26 cellular contexts compared by ENCODE assay signal in genomic region chr1:70707214-70707613, GRCh38.
DNase-seq lines count a peak whose midpoint lies in the region; ATAC-seq, FAIRE-seq and TF ChIP-seq lines count a peak whose summit lies in the region.
"Had no signal": no experiment of that assay in that cellular context is flagged by ENCODE, and none has a peak within 500 bp of the region (broad histone marks: within the 10 kb centered on the region; RNA-seq: fewer than 3 reads in every experiment).

No MANE protein-coding gene starts in this region.

- no peaks in the 10 kb centered on the region for H3K27me3 ChIP-seq in A673 (replicated peaks; ENCODE audit: insufficient read depth, low read depth, low read length, poor library complexity)
- H3K27me3 ChIP-seq in adipocyte (replicated peaks; ENCODE audit: control insufficient read depth, insufficient read depth, low read length) = no peaks in the 10 kb centered on the region
- H3K27me3 ChIP-seq in parathyroid adenoma (ENCODE audit: control insufficient read depth, insufficient read depth, low read length) = no peaks in the 10 kb centered on the region
- no peaks in the 10 kb centered on the region for H3K27me3 ChIP-seq in upper lobe of left lung
- H3K27me3 ChIP-seq: brain microvascular endothelial cell, right atrium auricular region had no signal

- H3K27ac ChIP-seq in A673 (ENCODE audit: low read depth, low read length, poor library complexity, severe bottlenecking) = peak overlapping the region; percentile 51
- no peak overlapping the region for H3K27ac ChIP-seq in parathyroid adenoma
- H3K27ac ChIP-seq in upper lobe of left lung = no peak overlapping the region
- H3K27ac ChIP-seq: brain microvascular endothelial cell, dorsolateral prefrontal cortex, right atrium auricular region had no signal

- H3K4me1 ChIP-seq in A673 (ENCODE audit: insufficient read depth, low read length, poor library complexity, severe bottlenecking) (peaks cover 12% of the 10 kb centered on the region), adipocyte (ENCODE audit: control insufficient read depth, insufficient read depth, low read length) (peaks cover 4% of the 10 kb centered on the region), parathyroid adenoma (no peaks in the 10 kb centered on the region), upper lobe of left lung (no peaks in the 10 kb centered on the region)
- H3K4me1 ChIP-seq: right atrium auricular region had no signal

- peak; percentile 86 for FAIRE-seq in islet of Langerhans (lab: Jason Lieb, UNC)
- FAIRE-seq: A204.1, K562, urothelium cell line had no signal

- H2AFZ ChIP-seq in parathyroid adenoma = peak overlapping the region; percentile 81

- no peak for TF ChIP-seq POLR2A in upper lobe of left lung (IDR thresholded peaks at IDR 0.05)

- H3K9ac ChIP-seq in adipocyte (ENCODE audit: low read length) = peak overlapping the region; percentile 73
- no peak overlapping the region for H3K9ac ChIP-seq in parathyroid adenoma

- CTCF ChIA-PET in A673 (lab: Charles Lee) = no interaction called here

- intact Hi-C loops in A673 (cut with micrococcal nuclease; ENCODE audit: unreplicated experiment) = no loop called here

- H3K36me3 ChIP-seq in A673 (ENCODE audit: insufficient read depth, low read length, poor library complexity, severe bottlenecking) = no peaks in the 10 kb centered on the region
- no peaks in the 10 kb centered on the region for H3K36me3 ChIP-seq in adipocyte (ENCODE audit: control insufficient read depth, insufficient read depth, low read length, severe bottlenecking)
- H3K36me3 ChIP-seq in parathyroid adenoma (ENCODE audit: control insufficient read depth, insufficient read depth, low read length) = no peaks in the 10 kb centered on the region
- no peaks in the 10 kb centered on the region for H3K36me3 ChIP-seq in upper lobe of left lung
- H3K36me3 ChIP-seq: brain microvascular endothelial cell, right atrium auricular region had no signal

- H3K9me3 ChIP-seq in A673 (ENCODE audit: low read depth, low read length, poor library complexity, severe bottlenecking) (peaks cover 8% of the 10 kb centered on the region), adipocyte (ENCODE audit: control insufficient read depth, low read length) (peaks cover 9% of the 10 kb centered on the region), parathyroid adenoma (ENCODE audit: control insufficient read depth, low read length) (peaks cover 5% of the 10 kb centered on the region), upper lobe of left lung (no peaks in the 10 kb centered on the region)

- H3K79me2 ChIP-seq in parathyroid adenoma = no peaks in the 10 kb centered on the region

- DNase-seq in A673 (ENCODE audit: low spot score) (peak; percentile 25), adipocyte (ENCODE audit: low read depth) (no peak), upper lobe of left lung (no peak)
- DNase-seq in stimulated activated CD8-positive, alpha-beta memory T cell treated with anti-CD3 and anti-CD28 coated beads, Interleukin-4, amount 100 ng/mL, for 48 hours = no peak
- DNase-seq: activated CD4-positive, alpha-beta T cell treated with anti-CD3 and anti-CD28 coated beads, Interleukin-2, amount 50 U/mL, for 1 hour; activated T-cell treated with anti-CD3 and anti-CD28 coated beads, Interleukin-2, amount 50 U/mL, for 4 hours; brain microvascular endothelial cell; dorsolateral prefrontal cortex; NCI-H1105 treated with DMSO at 0.1 percent for 48 hours; NCI-H1930; NCI-H524 treated with DMSO at 0.1 percent for 48 hours; NK-92 treated with Interleukin-12 subunit alpha and Interleukin-12 subunit beta, amount 100 ng/mL, for 24 hours; SHP77; stimulated activated CD4-positive, alpha-beta T cell treated with anti-CD3 and anti-CD28 coated beads, Interleukin-12 subunit alpha, Interleukin-12 subunit beta, amount 100 ng/mL, for 4 hours; stimulated activated CD4-positive, alpha-beta T cell treated with anti-CD3 and anti-CD28 coated beads, Interleukin-4, amount 100 ng/mL, for 1 hour; SW 1271; T1000 had no signal

- no peak overlapping the region for H3K4me3 ChIP-seq in A673 (ENCODE audit: low read depth, low read length, poor library complexity, severe bottlenecking)
- peak overlapping the region; percentile 80 for H3K4me3 ChIP-seq in adipocyte (ENCODE audit: low read length)
- peak overlapping the region; percentile 45 for H3K4me3 ChIP-seq in parathyroid adenoma (ENCODE audit: low read depth, low read length)
- peak overlapping the region in 1 of 4 donors; percentile 35 for H3K4me3 ChIP-seq in upper lobe of left lung
- H3K4me3 ChIP-seq: K562 had no signal

- no peak overlapping the region for H3K4me2 ChIP-seq in parathyroid adenoma (ENCODE audit: low read length)

- no peak for TF ChIP-seq EP300 in upper lobe of left lung (IDR thresholded peaks at IDR 0.05)

- BruUV-seq in A673 (replicated peaks; lab: Mats Ljungman, UMichigan) = no TSS peak

- ATAC-seq in upper lobe of left lung (ENCODE audit: low FRiP score in 2 of 2) (no peak), HG02970 (IDR thresholded peaks at IDR 0.05; ENCODE audit: low FRiP score, unreplicated experiment) (no peak), HG03469 (IDR thresholded peaks at IDR 0.05; ENCODE audit: unreplicated experiment) (no peak)
- ATAC-seq: activated T-cell treated with anti-CD3 and anti-CD28 coated beads, Interleukin-2, amount 50 U/mL, for 4 hours; K562; stimulated activated memory B cell treated with anti-CD40 and anti-IgM and Interleukin-4, amounts not matched to agents 10 μg/mL and 1 μg/mL and 100 μg/mL, for 72 hours had no signal

- TF ChIP-seq CTCF in A673 (conservative IDR thresholded peaks at IDR 0.05; ENCODE audit: low read depth, low read length) (no peak), parathyroid adenoma (IDR thresholded peaks at IDR 0.05) (no peak), upper lobe of left lung (IDR thresholded peaks at IDR 0.05) (no peak)

- POLR2A ChIA-PET in A673 (lab: Charles Lee; ENCODE audit: low non-redundant PET) = no interaction called here
